20 cellular contexts compared by ENCODE assay signal in genomic region chr10:30833625-30833970, GRCh38.
"Had no signal": no experiment of that assay in that cellular context is flagged by ENCODE, and none has a peak within 500 bp of the region (broad histone marks: within the 10 kb centered on the region; RNA-seq: fewer than 3 reads in every experiment).

No MANE protein-coding gene starts in this region.

- H3K9ac ChIP-seq: SK-N-SH had no signal

- H3K9me3 ChIP-seq: adrenal gland, gastrocnemius medialis, lower lobe of right lung, SK-N-SH had no signal

- ATAC-seq: effector memory CD8-positive, alpha-beta T cell; gastrocnemius medialis; left cardiac atrium; T-cell had no signal

- H3K4me3 Mint-ChIP-seq: activated CD4-positive, alpha-beta memory T cell treated with anti-CD3 and anti-CD28 coated beads for 36 hours; activated T-cell treated with anti-CD3 and anti-CD28 coated beads, Interleukin-2, amount 50 U/mL, for 24 hours; central memory CD8-positive, alpha-beta T cell; effector memory CD8-positive, alpha-beta T cell; T-cell had no signal

- H3K27ac ChIP-seq: adrenal gland, lower lobe of right lung had no signal

- H3K27ac Mint-ChIP-seq: activated CD4-positive, alpha-beta memory T cell treated with anti-CD3 and anti-CD28 coated beads for 36 hours; activated T-cell treated with anti-CD3 and anti-CD28 coated beads, Interleukin-2, amount 50 U/mL, for 24 hours; effector memory CD8-positive, alpha-beta T cell; T-cell had no signal

- H3K4me1 Mint-ChIP-seq: central memory CD8-positive, alpha-beta T cell; T-cell had no signal

- H3K4me3 ChIP-seq: adrenal gland, gastrocnemius medialis, lower lobe of right lung had no signal

- H3K4me1 ChIP-seq: adrenal gland, lower lobe of right lung had no signal

- H3K36me3 ChIP-seq: adrenal gland, gastrocnemius medialis, lower lobe of right lung had no signal

- H3K27me3 Mint-ChIP-seq: activated CD4-positive, alpha-beta memory T cell treated with anti-CD3 and anti-CD28 coated beads for 36 hours; activated T-cell treated with anti-CD3 and anti-CD28 coated beads, Interleukin-2, amount 50 U/mL, for 24 hours; central memory CD8-positive, alpha-beta T cell; effector memory CD8-positive, alpha-beta T cell; T-cell had no signal

- H3K4me2 ChIP-seq: SK-N-SH had no signal

- DNase-seq: activated CD4-positive, alpha-beta memory T cell treated with anti-CD3 and anti-CD28 coated beads for 36 hours; activated CD4-positive, alpha-beta T cell treated with anti-CD3 and anti-CD28 coated beads for 1 hour; activated effector memory CD4-positive, alpha-beta T cell treated with Interleukin-2 at 50 U/mL for 16 hours; activated naive CD4-positive, alpha-beta T cell treated with anti-CD3 and anti-CD28 coated beads, Interleukin-2, amount 50 U/mL, for 16 hours; activated T-cell treated with anti-CD3 and anti-CD28 coated beads, Interleukin-2, amount 50 U/mL, for 24 hours; effector memory CD8-positive, alpha-beta T cell; gastrocnemius medialis; left cardiac atrium; lower lobe of right lung; midbrain; retina; SK-N-SH; stimulated activated CD4-positive, alpha-beta T cell treated with anti-CD3 and anti-CD28 coated beads, Interleukin-15, amount 100 ng/mL, for 24 hours; stimulated activated CD4-positive, alpha-beta T cell treated with anti-CD3 and anti-CD28 coated beads, Interleukin-4, amount 100 ng/mL, for 1 hour; stimulated activated naive CD4-positive, alpha-beta T cell; T-cell; T-helper 9 cell; trophoblast cell had no signal

- H3K36me3 Mint-ChIP-seq: activated CD4-positive, alpha-beta memory T cell treated with anti-CD3 and anti-CD28 coated beads for 36 hours had no signal

- H3K27me3 ChIP-seq: adrenal gland, gastrocnemius medialis had no signal

- H3K9me3 Mint-ChIP-seq: activated CD4-positive, alpha-beta memory T cell treated with anti-CD3 and anti-CD28 coated beads for 36 hours; activated T-cell treated with anti-CD3 and anti-CD28 coated beads, Interleukin-2, amount 50 U/mL, for 24 hours; central memory CD8-positive, alpha-beta T cell; effector memory CD8-positive, alpha-beta T cell; T-cell had no signal
